24 cellular contexts compared by ENCODE assay signal in the genomic region with DNA sequence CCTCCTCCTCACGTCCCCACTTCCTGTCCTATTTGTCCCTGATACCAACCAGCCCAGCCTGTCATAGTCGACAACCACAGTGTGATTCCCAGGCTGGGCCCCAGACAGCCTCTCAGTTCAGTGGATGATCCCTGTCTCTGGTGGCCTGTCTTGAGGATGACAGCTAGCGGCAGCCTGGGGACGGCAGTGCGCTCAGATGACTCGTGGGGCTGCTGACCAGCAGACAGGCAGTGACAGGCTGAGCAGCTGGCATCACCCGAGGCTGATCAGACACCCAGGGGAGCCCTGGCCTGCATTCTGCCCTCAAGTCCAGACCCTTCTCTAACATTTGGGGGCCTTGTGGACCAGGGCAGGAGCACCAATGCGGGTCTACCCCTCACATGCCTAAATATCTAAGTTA. TPM values are rescaled to one million over a fixed set of nuclear protein-coding genes. Genes with fewer than 3 reads are reported as not detected.
DNase-seq lines count a peak whose midpoint lies in the region; ATAC-seq and TF ChIP-seq lines count a peak whose summit lies in the region.
"Had no signal": no experiment of that assay in that cellular context is flagged by ENCODE, and none has a peak within 500 bp of the region (broad histone marks: within the 10 kb centered on the region; RNA-seq: fewer than 3 reads in every experiment).

No MANE protein-coding gene starts in this region.

- no peak for TF ChIP-seq CTCF in WTC11 (IDR thresholded peaks at IDR 0.05)
- no peak for TF ChIP-seq CTCF in mammary epithelial cell (conservative IDR thresholded peaks at IDR 0.05 in 1 of 2, IDR thresholded peaks at IDR 0.05 in 1 of 2; ENCODE audit: extremely low read depth in 1 of 2, insufficient read depth in 1 of 2, low read depth in 1 of 2, low read length in 2 of 2)

- no peaks in the 10 kb centered on the region for H3K27me3 Mint-ChIP-seq in WTC11 (ENCODE audit: low read depth)
- H3K27me3 Mint-ChIP-seq in stimulated activated naive B cell treated with anti-CD40 and anti-IgM and Interleukin-4, amounts not matched to agents 10 μg/mL and 1 μg/mL and 100 μg/mL, for 72 hours = peaks cover 14 to 24% of the 10 kb centered on the region in 2 donors
- H3K27me3 Mint-ChIP-seq: progenitor cell of endocrine pancreas had no signal

- no peaks in the 10 kb centered on the region for H3K9me3 Mint-ChIP-seq in WTC11
- peaks cover 0 to 3% of the 10 kb centered on the region in 2 donors for H3K9me3 Mint-ChIP-seq in stimulated activated naive B cell treated with anti-CD40 and anti-IgM and Interleukin-4, amounts not matched to agents 10 μg/mL and 1 μg/mL and 100 μg/mL, for 72 hours
- H3K9me3 Mint-ChIP-seq: activated CD4-positive, alpha-beta T cell treated with anti-CD3 and anti-CD28 coated beads, Interleukin-2, amount 10 ng/mL, durations not matched to agents 7 days and 5 days; activated T-helper 1 cell treated with anti-CD3 and anti-CD28 coated beads, Interleukin-12 subunit alpha, Interleukin-12 subunit beta, Interleukin-2, Interleukin-4 antibody, amounts not matched to agents 30 ng/mL and 10 ng/mL and 1 ng/mL, durations not matched to agents 14 hours and 24 hours and 36 hours; CD8-positive, alpha-beta memory T cell had no signal

- no peak overlapping the region for H2AFZ ChIP-seq in mammary epithelial cell (ENCODE audit: low read depth, low read length)

- peak overlapping the region; percentile 57; the same call in 1 of the 2 replicates for H3K27ac Mint-ChIP-seq in WTC11
- H3K27ac Mint-ChIP-seq in stimulated activated naive B cell treated with anti-CD40 and anti-IgM and Interleukin-4, amounts not matched to agents 10 μg/mL and 1 μg/mL and 100 μg/mL, for 72 hours = peak overlapping the region; percentile 26
- H3K27ac Mint-ChIP-seq: activated CD4-positive, alpha-beta T cell treated with anti-CD3 and anti-CD28 coated beads, Interleukin-2, amount 10 ng/mL, durations not matched to agents 7 days and 5 days; activated T-helper 1 cell treated with anti-CD3 and anti-CD28 coated beads, Interleukin-12 subunit alpha, Interleukin-12 subunit beta, Interleukin-2, Interleukin-4 antibody, amounts not matched to agents 30 ng/mL and 10 ng/mL and 1 ng/mL, durations not matched to agents 14 hours and 24 hours and 36 hours; CD8-positive, alpha-beta memory T cell; naive thymus-derived CD4-positive, alpha-beta T cell; progenitor cell of endocrine pancreas had no signal

- H3K4me1 ChIP-seq in mammary epithelial cell (ENCODE audit: insufficient read depth, low read length) = peaks cover 9% of the 10 kb centered on the region
- H3K4me1 ChIP-seq: tibial artery had no signal

- H3K36me3 ChIP-seq in mammary epithelial cell (ENCODE audit: insufficient read depth, low read length) = no peaks in the 10 kb centered on the region
- H3K36me3 ChIP-seq: Peyer's patch, tibial artery had no signal

- no peak overlapping the region for H3K4me2 ChIP-seq in mammary epithelial cell (ENCODE audit: insufficient read depth, low read depth, low read length)

- no peaks in the 10 kb centered on the region for H4K20me1 ChIP-seq in mammary epithelial cell (ENCODE audit: insufficient read depth, low read length)

- CTCF ChIA-PET in WTC11 (lab: Charles Lee) (interaction anchor here (1.5 to 6.3 kb wide), 2 partner anchors 34 to 37 kb away, joined by 5 to 59 read pairs; no protein-coding TSS in a partner anchor), mammary epithelial cell (lab: Charles Lee; ENCODE audit: low non-redundant PET) (no interaction called here)

- 89% methylated on average over 7 of the region's 8 CpGs for WGBS in mammary epithelial cell (ENCODE audit: low coverage, missing lambda C conversion rate)

- no TSS peak for BruUV-seq in mammary epithelial cell (replicated peaks; lab: Mats Ljungman, UMichigan)

- no peaks in the 10 kb centered on the region for H3K36me3 Mint-ChIP-seq in WTC11
- no peaks in the 10 kb centered on the region for H3K36me3 Mint-ChIP-seq in stimulated activated naive B cell treated with anti-CD40 and anti-IgM and Interleukin-4, amounts not matched to agents 10 μg/mL and 1 μg/mL and 100 μg/mL, for 72 hours
- H3K36me3 Mint-ChIP-seq: CD8-positive, alpha-beta memory T cell; naive thymus-derived CD4-positive, alpha-beta T cell had no signal

- dilution Hi-C loops in mammary epithelial cell (cut with HindIII; ENCODE audit: low sequenced_read_pairs) = no loop called here

- H3K4me3 Mint-ChIP-seq in WTC11 = no peak overlapping the region
- no peak overlapping the region for H3K4me3 Mint-ChIP-seq in stimulated activated naive B cell treated with anti-CD40 and anti-IgM and Interleukin-4, amounts not matched to agents 10 μg/mL and 1 μg/mL and 100 μg/mL, for 72 hours
- H3K4me3 Mint-ChIP-seq: activated CD4-positive, alpha-beta T cell treated with anti-CD3 and anti-CD28 coated beads, Interleukin-2, amount 10 ng/mL, durations not matched to agents 7 days and 5 days; activated T-helper 1 cell treated with anti-CD3 and anti-CD28 coated beads, Interleukin-12 subunit alpha, Interleukin-12 subunit beta, Interleukin-2, Interleukin-4 antibody, amounts not matched to agents 30 ng/mL and 10 ng/mL and 1 ng/mL, durations not matched to agents 14 hours and 24 hours and 36 hours; CD8-positive, alpha-beta memory T cell; naive thymus-derived CD4-positive, alpha-beta T cell had no signal

- peaks cover 31% of the 10 kb centered on the region for H3K4me1 Mint-ChIP-seq in WTC11
- H3K4me1 Mint-ChIP-seq in stimulated activated naive B cell treated with anti-CD40 and anti-IgM and Interleukin-4, amounts not matched to agents 10 μg/mL and 1 μg/mL and 100 μg/mL, for 72 hours = peaks cover 0 to 4% of the 10 kb centered on the region in 2 donors
- H3K4me1 Mint-ChIP-seq: activated CD4-positive, alpha-beta T cell treated with anti-CD3 and anti-CD28 coated beads, Interleukin-2, amount 10 ng/mL, durations not matched to agents 7 days and 5 days; CD8-positive, alpha-beta memory T cell; naive thymus-derived CD4-positive, alpha-beta T cell had no signal

- H3K9me3 ChIP-seq in mammary epithelial cell (replicated peaks; ENCODE audit: insufficient read depth, low read length) = no peaks in the 10 kb centered on the region
- H3K9me3 ChIP-seq: Peyer's patch, tibial artery had no signal

- no peak for ATAC-seq in WTC11
- no peak for ATAC-seq in stimulated activated naive B cell treated with anti-CD40 and anti-IgM and Interleukin-4, amounts not matched to agents 10 μg/mL and 1 μg/mL and 100 μg/mL, for 72 hours (replicated peaks)
- no peak for ATAC-seq in HG02970 (IDR thresholded peaks at IDR 0.05; ENCODE audit: low FRiP score, unreplicated experiment)
- ATAC-seq: esophagus mucosa; naive thymus-derived CD4-positive, alpha-beta T cell had no signal

- in situ Hi-C loops in mammary epithelial cell (cut with MboI; ENCODE audit: low sequenced_read_pairs in 2 of 2) = no loop called here

- no peaks in the 10 kb centered on the region for H3K79me2 ChIP-seq in mammary epithelial cell (ENCODE audit: insufficient read depth, low read length)

- DNase-seq in WTC11 (ENCODE audit: low spot score) (no peak), myocyte (ENCODE audit: low read depth) (peak; percentile 55), NCI-H2107 (lab: John Stamatoyannopoulos, UW) (no peak), mammary epithelial cell (no peak)
- no peak for DNase-seq in stimulated activated naive B cell treated with anti-CD40 and anti-IgM and Interleukin-4, amounts not matched to agents 10 μg/mL and 1 μg/mL and 100 μg/mL, for 72 hours
- DNase-seq: activated CD4-positive, alpha-beta T cell treated with anti-CD3 and anti-CD28 coated beads, Interleukin-2, amount 10 ng/mL, durations not matched to agents 7 days and 5 days; activated naive CD4-positive, alpha-beta T cell treated with anti-CD3 and anti-CD28 coated beads, Interleukin-2, amount 50 U/mL, for 16 hours; CD8-positive, alpha-beta memory T cell; effector CD8-positive, alpha-beta T cell; kidney; mesenchymal stem cell; naive thymus-derived CD4-positive, alpha-beta T cell; NCI-H510A treated with DMSO at 0.1 percent for 48 hours; NK-92 treated with Interleukin-12 subunit alpha and Interleukin-12 subunit beta, amount 100 ng/mL, for 24 hours; Peyer's patch; stimulated activated naive CD4-positive, alpha-beta T cell; T-helper 2 cell; tibial artery had no signal

- H3K9ac ChIP-seq in mammary epithelial cell (ENCODE audit: insufficient read depth, low read length) = no peak overlapping the region

- POLR2A ChIA-PET in WTC11 (lab: Charles Lee) = no interaction called here

- peak overlapping the region; percentile 92 for H3K27ac ChIP-seq in cingulate gyrus (ENCODE audit: low read depth, low read length)
- H3K27ac ChIP-seq in mammary epithelial cell (ENCODE audit: insufficient read depth, low read depth, low read length) = no peak overlapping the region
- H3K27ac ChIP-seq: Peyer's patch, skin epidermis, tibial artery had no signal

- H3K27me3 ChIP-seq in mammary epithelial cell (ENCODE audit: insufficient read depth, low read length) = no peaks in the 10 kb centered on the region
- H3K27me3 ChIP-seq: Peyer's patch had no signal

- intact Hi-C loops in mammary epithelial cell (cut with micrococcal nuclease) = no loop called here

- H3K4me3 ChIP-seq in mammary epithelial cell (replicated peaks in 1 of 3; ENCODE audit: insufficient read depth in 1 of 3, low read depth in 2 of 3, low read length in 3 of 3) = no peak overlapping the region
- H3K4me3 ChIP-seq: Peyer's patch, skin epidermis, tibial artery had no signal

TF ChIP-seq in WTC11, 78 proteins besides CTCF, POLR2A, EP300 and RAD21 (continues in another document):
- TF ChIP-seq, protein P1, sequence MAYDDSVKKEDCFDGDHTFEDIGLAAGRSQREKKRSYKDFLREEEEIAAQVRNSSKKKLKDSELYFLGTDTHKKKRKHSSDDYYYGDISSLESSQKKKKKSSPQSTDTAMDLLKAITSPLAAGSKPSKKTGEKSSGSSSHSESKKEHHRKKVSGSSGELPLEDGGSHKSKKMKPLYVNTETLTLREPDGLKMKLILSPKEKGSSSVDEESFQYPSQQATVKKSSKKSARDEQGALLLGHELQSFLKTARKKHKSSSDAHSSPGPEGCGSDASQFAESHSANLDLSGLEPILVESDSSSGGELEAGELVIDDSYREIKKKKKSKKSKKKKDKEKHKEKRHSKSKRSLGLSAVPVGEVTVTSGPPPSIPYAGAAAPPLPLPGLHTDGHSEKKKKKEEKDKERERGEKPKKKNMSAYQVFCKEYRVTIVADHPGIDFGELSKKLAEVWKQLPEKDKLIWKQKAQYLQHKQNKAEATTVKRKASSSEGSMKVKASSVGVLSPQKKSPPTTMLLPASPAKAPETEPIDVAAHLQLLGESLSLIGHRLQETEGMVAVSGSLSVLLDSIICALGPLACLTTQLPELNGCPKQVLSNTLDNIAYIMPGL (CRISPR knock-in tag; IDR thresholded peaks at IDR 0.05) = no peak
- TF ChIP-seq, protein P2, sequence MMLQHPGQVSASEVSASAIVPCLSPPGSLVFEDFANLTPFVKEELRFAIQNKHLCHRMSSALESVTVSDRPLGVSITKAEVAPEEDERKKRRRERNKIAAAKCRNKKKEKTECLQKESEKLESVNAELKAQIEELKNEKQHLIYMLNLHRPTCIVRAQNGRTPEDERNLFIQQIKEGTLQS (CRISPR knock-in tag; conservative IDR thresholded peaks at IDR 0.05) = no peak
- TF ChIP-seq SMAD4 (CRISPR knock-in tag; IDR thresholded peaks at IDR 0.05) (no peak), CREB1 (CRISPR knock-in tag; IDR thresholded peaks at IDR 0.05) (no peak)

RNA-seq across cellular contexts. Expression of gene NKAIN1, which starts 21.0 kb away (rescaled TPM):
- total RNA-seq in WTC11 (2021) (34.0 to 36.8 TPM (median 35.3 TPM) in 3 replicates), myocyte (0.05 and 0.13 TPM in 2 replicates), mammary epithelial cell (under 1 TPM in 1 of 2 donors, not detected in 1; under 0.01 TPM)
- polyA plus RNA-seq in myocyte (2012) = 0.23 TPM
- 0.12 TPM for polyA plus RNA-seq in mammary epithelial cell
- polyA minus RNA-seq in mammary epithelial cell = not detected
- total RNA-seq: activated T-helper 1 cell treated with anti-CD3 and anti-CD28 coated beads, Interleukin-12 subunit alpha, Interleukin-12 subunit beta, Interleukin-2, Interleukin-4 antibody, amounts not matched to agents 30 ng/mL and 10 ng/mL and 1 ng/mL, durations not matched to agents 14 hours and 24 hours and 36 hours; CD8-positive, alpha-beta memory T cell; naive thymus-derived CD4-positive, alpha-beta T cell; Peyer's patch had no signal
- polyA plus RNA-seq: CD8-positive, alpha-beta memory T cell; naive thymus-derived CD4-positive, alpha-beta T cell had no signal

Comparison
In these comparisons a context has a peak if more than half of its experiments do, and no peak if none do; other contexts are left out.
1. RNA of gene NKAIN1, which starts 21.0 kb away (total RNA-seq): 34.0 to 36.8 TPM in WTC11; 0.05 to 0.13 TPM in myocyte and under 0.01 TPM in mammary epithelial cell; every median in the first group is over 10 times any median in the second.